Comparison of ENCODE assay signal across 8 cellular contexts in the genomic region with DNA sequence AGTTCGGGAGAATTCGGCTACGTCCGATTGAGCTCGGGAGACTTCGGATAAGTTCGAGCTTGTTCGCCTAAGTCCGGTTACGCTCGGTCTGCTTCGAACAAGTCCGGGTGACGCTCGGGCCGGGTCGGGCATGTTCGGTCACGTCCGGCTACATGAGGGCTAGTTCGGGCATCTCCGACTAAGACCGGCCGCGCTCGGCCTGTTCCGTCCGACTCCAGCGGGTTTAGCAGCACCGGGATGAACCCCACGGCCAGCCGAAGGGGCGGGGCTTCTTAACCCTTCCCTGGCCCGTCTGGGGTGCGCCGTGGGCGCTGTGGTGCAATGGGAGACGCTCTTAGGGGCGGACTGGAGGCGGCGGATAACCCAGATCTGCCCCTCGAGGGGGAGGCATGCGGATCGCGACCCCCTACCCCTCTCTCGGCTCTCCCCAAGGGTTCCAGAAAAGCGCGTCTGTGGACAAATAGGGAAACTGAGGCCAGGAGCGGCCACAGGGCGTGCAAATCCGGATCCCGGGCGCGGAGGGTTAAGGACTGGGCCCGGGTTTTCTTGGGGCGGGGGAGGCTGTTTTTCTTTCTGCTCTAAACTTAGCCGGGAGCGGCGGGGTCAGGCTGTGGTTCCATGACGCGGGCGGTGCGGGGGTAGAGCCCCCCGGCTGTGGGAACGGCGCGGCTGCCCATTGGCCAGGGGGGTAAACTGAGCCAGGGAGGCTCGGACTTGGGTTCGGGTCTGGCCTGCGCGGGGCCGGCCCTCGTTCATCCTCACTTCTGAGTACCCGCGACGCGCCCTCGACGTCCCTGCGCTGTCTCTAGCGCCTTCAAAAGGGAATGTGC. TPM values are rescaled to one million over a fixed set of nuclear protein-coding genes. Genes with fewer than 3 reads are reported as not detected.
DNase-seq lines count a peak whose midpoint lies in the region; ATAC-seq lines count a peak whose summit lies in the region.

No MANE protein-coding gene starts in this region.

- H3K27ac Mint-ChIP-seq in activated T-cell treated with anti-CD3 and anti-CD28 coated beads, Interleukin-2, amount 50 U/mL, for 24 hours: peak overlapping the region; percentile 70

- H3K4me3 Mint-ChIP-seq in activated T-cell treated with anti-CD3 and anti-CD28 coated beads, Interleukin-2, amount 50 U/mL, for 24 hours: peak overlapping the region; percentile 74

- no peaks in the 10 kb centered on the region for H3K36me3 Mint-ChIP-seq in activated T-cell treated with anti-CD3 and anti-CD28 coated beads, Interleukin-2, amount 50 U/mL, for 24 hours (ENCODE audit: low read depth)

- DNase-seq in COR-L47 (lab: John Stamatoyannopoulos, UW): peak; percentile 99
- DNase-seq in OCI-M1 (lab: John Stamatoyannopoulos, UW): peak; percentile 99
- DNase-seq in activated T-cell treated with anti-CD3 and anti-CD28 coated beads, Interleukin-2, amount 50 U/mL, for 24 hours: peak; percentile 93
- DNase-seq in mucosa of gallbladder (ENCODE audit: low spot score): peak; percentile 98
- peak; percentile 91 for DNase-seq in stimulated activated CD8-positive, alpha-beta memory T cell treated with anti-CD3 and anti-CD28 coated beads, Interleukin-2, amount 100 ng/mL, for 48 hours (ENCODE audit: low read depth in 2 of 2)

- H3K27me3 Mint-ChIP-seq in activated T-cell treated with anti-CD3 and anti-CD28 coated beads, Interleukin-2, amount 50 U/mL, for 24 hours: peaks cover 71% of the 10 kb centered on the region

- peak overlapping the region; percentile 73 for H3K4me3 ChIP-seq in HUES64 (ENCODE audit: low read length)

- H3K4me1 Mint-ChIP-seq in activated T-cell treated with anti-CD3 and anti-CD28 coated beads, Interleukin-2, amount 50 U/mL, for 24 hours (ENCODE audit: low read depth): peaks cover 23% of the 10 kb centered on the region

- H3K9me3 Mint-ChIP-seq in activated T-cell treated with anti-CD3 and anti-CD28 coated beads, Interleukin-2, amount 50 U/mL, for 24 hours: no peaks in the 10 kb centered on the region

- H3K4me1 ChIP-seq in HUES64 (ENCODE audit: insufficient read depth, low read length): no peaks in the 10 kb centered on the region; the same call in 1 of the 2 replicates

- peak overlapping the region; percentile 78 for H3K9ac ChIP-seq in HUES64 (ENCODE audit: low read depth, low read length)

- 4% methylated on average over 81 of the region's 81 CpGs for WGBS in HUES64

- H3K9me3 ChIP-seq in HUES64 (ENCODE audit: insufficient read depth, low read depth, low read length): no peaks in the 10 kb centered on the region

- peak; percentile 79 for ATAC-seq in GM21526 (IDR thresholded peaks at IDR 0.05; ENCODE audit: low FRiP score, unreplicated experiment)
- peak; percentile 98 for ATAC-seq in esophagus mucosa

- no peaks in the 10 kb centered on the region for H3K36me3 ChIP-seq in HUES64 (ENCODE audit: insufficient read depth, low read length)

- H3K27me3 ChIP-seq in HUES64 (ENCODE audit: insufficient read depth, low read length): peaks cover 28% of the 10 kb centered on the region

- peak overlapping the region; percentile 87; the same call in 1 of the 2 replicates for H3K27ac ChIP-seq in HUES64 (ENCODE audit: low read depth, low read length)

RNA-seq across cellular contexts. Expression of a gene that starts 1.5 kb away (rescaled TPM):
- 0.55 TPM for polyA plus RNA-seq in HUES64 (2013, experiment 1 of 2)
- polyA plus RNA-seq in HUES64 (2013, experiment 2 of 2): 0.44 TPM
- total RNA-seq in esophagus mucosa (0.16 TPM), mucosa of gallbladder (2.1 TPM)

RNA-seq across cellular contexts. Expression of a gene that starts 20.9 kb away (rescaled TPM):
- polyA plus RNA-seq in HUES64 (2013, experiment 1 of 2): 3.5 TPM
- 5.1 TPM for polyA plus RNA-seq in HUES64 (2013, experiment 2 of 2)
- total RNA-seq in esophagus mucosa (1.1 TPM), mucosa of gallbladder (5.5 TPM)

RNA-seq across cellular contexts. Expression of a gene that starts 31.7 kb away (rescaled TPM):
- polyA plus RNA-seq in HUES64 (2013, experiment 1 of 2): 25.7 TPM
- 25.9 TPM for polyA plus RNA-seq in HUES64 (2013, experiment 2 of 2)
- 6.8 TPM for total RNA-seq in esophagus mucosa
- total RNA-seq in mucosa of gallbladder: 9.3 TPM

RNA-seq across cellular contexts. Expression of a gene that starts 49.5 kb away (rescaled TPM):
- 0.20 TPM for polyA plus RNA-seq in HUES64 (2013, experiment 1 of 2)
- 0.38 TPM for polyA plus RNA-seq in HUES64 (2013, experiment 2 of 2)
- total RNA-seq in esophagus mucosa (0.56 TPM), mucosa of gallbladder (2.9 TPM)

RNA-seq across cellular contexts. Expression of a gene that starts 51.1 kb away (rescaled TPM):
- 12.3 TPM for polyA plus RNA-seq in HUES64 (2013, experiment 1 of 2)
- 13.2 TPM for polyA plus RNA-seq in HUES64 (2013, experiment 2 of 2)
- total RNA-seq in esophagus mucosa (17.0 TPM), mucosa of gallbladder (44.7 TPM)

Comparison
In these comparisons a context has a peak if more than half of its experiments do, and no peak if none do; other contexts are left out.
1. Peak in every context shown above with its lines: DNase-seq, ATAC-seq, H3K4me3 ChIP-seq and H3K27ac ChIP-seq.